Comparison of ENCODE assay signal across 32 cellular contexts in the genomic region with DNA sequence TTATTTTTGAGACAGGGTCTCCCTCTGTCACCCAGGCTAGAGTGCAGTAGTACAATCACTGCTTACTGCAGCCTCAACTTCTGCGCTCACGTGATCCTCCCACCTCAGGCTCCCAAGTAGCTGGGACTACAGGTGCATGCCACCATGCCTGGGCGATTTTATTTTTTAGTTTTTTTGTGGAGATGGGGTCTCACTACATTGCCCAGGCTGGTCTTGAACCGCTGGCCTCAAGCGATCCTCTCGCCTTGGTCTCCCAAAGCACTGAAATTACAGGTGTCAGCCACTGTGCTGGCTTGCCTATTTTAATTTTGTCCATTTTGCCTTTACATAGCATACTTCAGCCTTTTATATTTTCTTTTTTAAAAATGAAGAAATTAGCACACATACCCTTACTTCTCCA.
"Had no signal": no experiment of that assay in that cellular context is flagged by ENCODE, and none has a peak within 500 bp of the region (broad histone marks: within the 10 kb centered on the region; RNA-seq: fewer than 3 reads in every experiment).

No MANE protein-coding gene starts in this region.

- H3K27me3 ChIP-seq: adrenal gland, body of pancreas, breast epithelium, SJCRH30 had no signal

- H3K27me3 Mint-ChIP-seq: activated CD4-positive, alpha-beta T cell treated with anti-CD3 and anti-CD28 coated beads, Interleukin-2, amount 10 ng/mL, durations not matched to agents 7 days and 5 days; activated CD8-positive, alpha-beta memory T cell treated with anti-CD3 and anti-CD28 coated beads, Interleukin-2, amount 10 ng/mL, durations not matched to agents 7 days and 5 days; activated naive CD8-positive, alpha-beta T cell treated with anti-CD3 and anti-CD28 coated beads, Interleukin-2, amount 10 ng/mL, durations not matched to agents 7 days and 5 days had no signal

- ATAC-seq: activated CD8-positive, alpha-beta memory T cell treated with anti-CD3 and anti-CD28 coated beads, Interleukin-2, amount 10 ng/mL, durations not matched to agents 7 days and 5 days; body of pancreas; Panc1 had no signal

- H3K4me3 Mint-ChIP-seq: activated CD4-positive, alpha-beta T cell treated with anti-CD3 and anti-CD28 coated beads, Interleukin-2, amount 10 ng/mL, durations not matched to agents 7 days and 5 days; activated CD8-positive, alpha-beta memory T cell treated with anti-CD3 and anti-CD28 coated beads, Interleukin-2, amount 10 ng/mL, durations not matched to agents 7 days and 5 days; activated naive CD8-positive, alpha-beta T cell treated with anti-CD3 and anti-CD28 coated beads, Interleukin-2, amount 10 ng/mL, durations not matched to agents 7 days and 5 days had no signal

- H3K4me3 ChIP-seq: adrenal gland, body of pancreas, breast epithelium, SJCRH30, SK-N-MC had no signal

- H3K9me3 ChIP-seq: adrenal gland, body of pancreas, breast epithelium had no signal

- H3K4me1 ChIP-seq: adrenal gland, breast epithelium, SJCRH30 had no signal

- H3K27ac ChIP-seq: adrenal gland, body of pancreas, breast epithelium, SJCRH30, SK-N-MC, WERI-Rb-1 had no signal

- DNase-seq: activated CD4-positive, alpha-beta T cell treated with anti-CD3 and anti-CD28 coated beads for 1 hour; activated CD4-positive, alpha-beta T cell treated with anti-CD3 and anti-CD28 coated beads, Interleukin-2, amount 10 ng/mL, durations not matched to agents 7 days and 5 days; activated CD4-positive, alpha-beta T cell treated with anti-CD3 and anti-CD28 coated beads, Interleukin-2, amount 50 U/mL, for 48 hours; activated CD4-positive, CD25-positive, alpha-beta regulatory T cell; activated CD8-positive, alpha-beta memory T cell treated with anti-CD3 and anti-CD28 coated beads for 24 hours; activated CD8-positive, alpha-beta memory T cell treated with anti-CD3 and anti-CD28 coated beads, Interleukin-2, amount 10 ng/mL, durations not matched to agents 7 days and 5 days; activated CD8-positive, alpha-beta memory T cell treated with anti-CD3 and anti-CD28 coated beads, Interleukin-2, amount 50 U/mL, for 48 hours; activated effector memory CD4-positive, alpha-beta T cell treated with anti-CD3 and anti-CD28 coated beads, Interleukin-2, amount 50 U/mL, for 16 hours; activated naive CD4-positive, alpha-beta T cell; activated naive CD4-positive, alpha-beta T cell treated with anti-CD3 and anti-CD28 coated beads, Interleukin-2, amount 50 U/mL, for 16 hours; activated naive CD8-positive, alpha-beta T cell treated with anti-CD3 and anti-CD28 coated beads, Interleukin-2, amount 10 ng/mL, durations not matched to agents 7 days and 5 days; activated T-cell treated with anti-CD3 and anti-CD28 coated beads, Interleukin-2, amount 50 U/mL, for 1 hour; adrenal gland; body of pancreas; cerebellar nuclear complex; Karpas-422; KBM-7; NCI-H1105; NCI-H1417 treated with DMSO at 0.1 percent for 48 hours; NCI-H187 treated with DMSO at 0.1 percent for 48 hours; NCI-H2081; NCI-H2171 treated with DMSO at 0.1 percent for 48 hours; NCI-H2227 treated with DMSO at 0.1 percent for 48 hours; NCI-H446; NCI-H524; SHP77; SJCRH30; T1000; WERI-Rb-1 had no signal

- H3K27ac Mint-ChIP-seq: activated CD4-positive, alpha-beta T cell treated with anti-CD3 and anti-CD28 coated beads, Interleukin-2, amount 10 ng/mL, durations not matched to agents 7 days and 5 days; activated CD8-positive, alpha-beta memory T cell treated with anti-CD3 and anti-CD28 coated beads, Interleukin-2, amount 10 ng/mL, durations not matched to agents 7 days and 5 days; activated naive CD8-positive, alpha-beta T cell treated with anti-CD3 and anti-CD28 coated beads, Interleukin-2, amount 10 ng/mL, durations not matched to agents 7 days and 5 days had no signal
